ENCODE assay signal across 8 cellular contexts in the genomic region with DNA sequence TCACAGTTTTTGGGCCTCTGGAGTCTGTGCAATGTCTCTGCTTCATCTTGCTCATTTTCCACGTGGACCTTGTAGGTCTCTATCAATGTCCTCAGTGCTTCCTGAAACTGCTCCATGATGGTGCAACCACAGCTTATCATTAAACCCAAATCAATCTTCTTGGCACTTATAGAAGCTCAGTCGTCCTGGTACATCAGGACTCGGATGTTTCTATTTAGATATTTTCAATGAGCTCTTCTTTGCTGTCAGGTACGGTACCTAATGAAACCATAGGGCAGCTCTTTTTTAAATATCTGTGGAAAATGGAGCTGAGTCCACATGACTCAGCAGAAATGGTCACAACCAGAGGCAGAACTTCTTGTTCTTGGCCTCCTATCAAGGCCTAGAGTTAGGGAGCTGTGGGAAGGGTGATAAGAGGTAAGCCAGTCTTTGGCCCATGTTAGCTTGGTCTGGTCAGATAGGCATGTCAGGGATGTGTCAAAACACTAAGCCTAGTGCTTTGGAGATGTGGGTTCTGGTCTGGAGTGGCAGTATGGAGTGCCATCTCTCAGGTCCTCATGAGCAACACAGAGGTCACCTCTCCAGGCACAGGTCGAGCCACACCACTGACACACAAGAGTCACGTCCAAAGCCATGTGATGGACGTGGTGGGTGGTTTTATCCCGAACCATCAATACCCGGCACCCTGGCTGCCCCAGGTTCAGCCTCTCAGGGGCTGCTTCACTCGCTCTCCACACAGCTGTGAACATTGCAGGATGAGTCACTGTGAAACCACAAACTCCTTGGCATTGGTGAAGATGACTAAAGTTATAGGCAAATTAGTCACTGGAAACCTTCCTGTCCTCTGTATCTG.
DNase-seq lines count a peak whose midpoint lies in the region; ATAC-seq and TF ChIP-seq lines count a peak whose summit lies in the region.

No MANE protein-coding gene starts in this region.

- H3K36me3 Mint-ChIP-seq in CD14-positive monocyte (peaks cover 87 to 98% of the 10 kb centered on the region in 2 donors), memory B cell (peaks cover 7% of the 10 kb centered on the region)
- H3K36me3 Mint-ChIP-seq in stimulated activated memory B cell treated with anti-CD40 and anti-IgM and Interleukin-4, amounts not matched to agents 10 μg/mL and 1 μg/mL and 100 μg/mL, for 72 hours, result peaks cover 6% of the 10 kb centered on the region

- H3K4me3 ChIP-seq in body of pancreas, result no peak overlapping the region

- TF ChIP-seq POLR2A in body of pancreas (IDR thresholded peaks at IDR 0.05), result no peak

- H3K27me3 Mint-ChIP-seq in CD14-positive monocyte (ENCODE audit: low read depth in 3 of 3) (peaks cover 0 to 2% (median 0%) of the 10 kb centered on the region in 3 donors), memory B cell (no peaks in the 10 kb centered on the region)
- H3K27me3 Mint-ChIP-seq in stimulated activated memory B cell treated with anti-CD40 and anti-IgM and Interleukin-4, amounts not matched to agents 10 μg/mL and 1 μg/mL and 100 μg/mL, for 72 hours, result no peaks in the 10 kb centered on the region

- peak overlapping the region in 3 of 4 donors; percentile 42 to 57 (median 55) for H3K27ac ChIP-seq in body of pancreas

- no peaks in the 10 kb centered on the region for H3K27me3 ChIP-seq in body of pancreas

- 63 to 72% methylated on average over 10 of the region's 10 CpGs for WGBS in body of pancreas, 2 donors

- no peaks in the 10 kb centered on the region for H3K36me3 ChIP-seq in body of pancreas (replicated peaks in 1 of 2; ENCODE audit: insufficient read depth in 1 of 2, low read depth in 2 of 2)

- peak; percentile 88 for ATAC-seq in GM19468 (IDR thresholded peaks at IDR 0.05; ENCODE audit: extremely low read depth, unreplicated experiment)
- peak; percentile 91 for ATAC-seq in HG03571 (IDR thresholded peaks at IDR 0.05; ENCODE audit: unreplicated experiment)
- ATAC-seq in body of pancreas, result peak; percentile 86
- peak; percentile 83 for ATAC-seq in memory B cell (ENCODE audit: low read depth)
- ATAC-seq in stimulated activated memory B cell treated with anti-CD40 and anti-IgM and Interleukin-4, amounts not matched to agents 10 μg/mL and 1 μg/mL and 100 μg/mL, for 72 hours, result peak; percentile 94

- H3K4me1 Mint-ChIP-seq in CD14-positive monocyte (peaks cover 29% of the 10 kb centered on the region), memory B cell (peaks cover 21% of the 10 kb centered on the region)
- H3K4me1 Mint-ChIP-seq in stimulated activated memory B cell treated with anti-CD40 and anti-IgM and Interleukin-4, amounts not matched to agents 10 μg/mL and 1 μg/mL and 100 μg/mL, for 72 hours, result peaks cover 37% of the 10 kb centered on the region

- TF ChIP-seq CTCF in CD14-positive monocyte (IDR thresholded peaks at IDR 0.05) (no peak), body of pancreas (IDR thresholded peaks at IDR 0.05) (no peak)

- intact Hi-C loops in CD14-positive monocyte (cut with micrococcal nuclease) (loop anchor here in 1 of 2 donors (2.0 to 10.0 kb wide), 4 partner anchors 15 to 241 kb away; partner anchors contain the start of gene HIPK2), body of pancreas (cut with DNase I) (no loop called here)

- H3K27ac Mint-ChIP-seq in CD14-positive monocyte (peak overlapping the region; percentile 71 to 94 (median 87)), memory B cell (peak overlapping the region; percentile 88)
- H3K27ac Mint-ChIP-seq in stimulated activated memory B cell treated with anti-CD40 and anti-IgM and Interleukin-4, amounts not matched to agents 10 μg/mL and 1 μg/mL and 100 μg/mL, for 72 hours, result peak overlapping the region; percentile 80

- H3K4me3 Mint-ChIP-seq in CD14-positive monocyte (no peak overlapping the region), memory B cell (peak overlapping the region; percentile 59)
- H3K4me3 Mint-ChIP-seq in stimulated activated memory B cell treated with anti-CD40 and anti-IgM and Interleukin-4, amounts not matched to agents 10 μg/mL and 1 μg/mL and 100 μg/mL, for 72 hours, result peak overlapping the region; percentile 71

- DNase-seq in CD14-positive monocyte (ENCODE audit: low spot score) (peak; percentile 86), T-helper 22 cell (ENCODE audit: low read depth) (peak; percentile 5), body of pancreas (peak; percentile 29 to 69 (median 54)), memory B cell (ENCODE audit: low spot score in 2 of 2) (peak in 1 of 2 donors; percentile 8), NCI-H1105 (lab: John Stamatoyannopoulos, UW) (no peak)

- no peaks in the 10 kb centered on the region for H3K9me3 ChIP-seq in body of pancreas

- H3K4me1 ChIP-seq in body of pancreas, result peaks cover 16% of the 10 kb centered on the region

- H3K9me3 Mint-ChIP-seq in CD14-positive monocyte (peaks cover 0 to 2% (median 0%) of the 10 kb centered on the region in 7 donors), memory B cell (no peaks in the 10 kb centered on the region)
- no peaks in the 10 kb centered on the region for H3K9me3 Mint-ChIP-seq in stimulated activated memory B cell treated with anti-CD40 and anti-IgM and Interleukin-4, amounts not matched to agents 10 μg/mL and 1 μg/mL and 100 μg/mL, for 72 hours

Comparison
In these comparisons a context has a peak if more than half of its experiments do, and no peak if none do; other contexts are left out.
1. H3K4me3 Mint-ChIP-seq: peak in memory B cell (single experiment) and stimulated activated memory B cell treated with anti-CD40 and anti-IgM and Interleukin-4, amounts not matched to agents 10 μg/mL and 1 μg/mL and 100 μg/mL, for 72 hours (single experiment); none in CD14-positive monocyte (0 of 2).
2. Peak in every context shown above with its lines, with median percentiles within 50 percentile points of each other: H3K27ac Mint-ChIP-seq and ATAC-seq.